Comparison of ENCODE assay signal across 2 cellular contexts in genomic region chr12:49501895-49502294, GRCh38.
TF ChIP-seq lines count a peak whose summit lies in the region.

No MANE protein-coding gene starts in this region.

TF ChIP-seq in SK-N-SH, 30 proteins besides CTCF, POLR2A, EP300 and RAD21:
- TF ChIP-seq POLR2AphosphoS5 (IDR thresholded peaks at IDR 0.05; ENCODE audit: low read depth, low read length) (no peak), EZH2phosphoT487 (IDR thresholded peaks at IDR 0.05; ENCODE audit: borderline replicate concordance, low read depth) (no peak), MEF2A (IDR thresholded peaks at IDR 0.05; ENCODE audit: borderline replicate concordance, low read depth) (no peak), PBX3 (IDR thresholded peaks at IDR 0.05) (no peak)

TF ChIP-seq in SK-N-SH treated with all-trans-retinoic acid at 6 μM for 48 hours, 23 proteins besides CTCF, POLR2A, EP300 and RAD21:
- TF ChIP-seq ZNF8 (CRISPR knock-in tag; IDR thresholded peaks at IDR 0.05) (no peak), TSHZ2 (CRISPR knock-in tag; IDR thresholded peaks at IDR 0.05) (no peak), RARB (CRISPR knock-in tag; IDR thresholded peaks at IDR 0.05) (no peak), SNAI2 (CRISPR knock-in tag; IDR thresholded peaks at IDR 0.05) (no peak), PATZ1 (CRISPR knock-in tag; IDR thresholded peaks at IDR 0.05; ENCODE audit: borderline replicate concordance) (no peak), GLIS3 (CRISPR knock-in tag; IDR thresholded peaks at IDR 0.05) (no peak), OSR1 (CRISPR knock-in tag; IDR thresholded peaks at IDR 0.05) (no peak), ZNF70 (CRISPR knock-in tag; IDR thresholded peaks at IDR 0.05) (no peak), BACH2 (CRISPR knock-in tag; IDR thresholded peaks at IDR 0.05; ENCODE audit: borderline replicate concordance) (no peak), CSRNP3 (CRISPR knock-in tag; IDR thresholded peaks at IDR 0.05) (no peak), TOX (CRISPR knock-in tag; IDR thresholded peaks at IDR 0.05; ENCODE audit: borderline replicate concordance) (no peak)
